11 cellular contexts compared by ENCODE assay signal in genomic region chr15:100880897-100881242, GRCh38. TPM values are rescaled to one million over a fixed set of nuclear protein-coding genes. Genes with fewer than 3 reads are reported as not detected.
DNase-seq lines count a peak whose midpoint lies in the region; ATAC-seq and TF ChIP-seq lines count a peak whose summit lies in the region.
"Had no signal": no experiment of that assay in that cellular context is flagged by ENCODE, and none has a peak within 500 bp of the region (broad histone marks: within the 10 kb centered on the region; RNA-seq: fewer than 3 reads in every experiment).

No MANE protein-coding gene starts in this region.

- no peaks in the 10 kb centered on the region for H3K36me3 Mint-ChIP-seq in progenitor cell of endocrine pancreas (ENCODE audit: insufficient read depth)

- TF ChIP-seq CTCF in fibroblast of the aortic adventitia (IDR thresholded peaks at IDR 0.05; ENCODE audit: insufficient read depth, low read length) (no peak), progenitor cell of endocrine pancreas (IDR thresholded peaks at IDR 0.05; ENCODE audit: unreplicated experiment) (no peak)

- H3K27ac Mint-ChIP-seq in progenitor cell of endocrine pancreas, result no peak overlapping the region

- peaks cover 6% of the 10 kb centered on the region for H3K4me1 Mint-ChIP-seq in progenitor cell of endocrine pancreas (ENCODE audit: low read depth)

- H3K4me3 ChIP-seq in SJCRH30, result peak overlapping the region; percentile 77
- H3K4me3 ChIP-seq in fibroblast of the aortic adventitia (ENCODE audit: low read depth, low read length), result peak overlapping the region; percentile 71

- peak overlapping the region; percentile 38; the same call in 1 of the 2 replicates for H3K27ac ChIP-seq in SJCRH30

- H3K27me3 Mint-ChIP-seq in progenitor cell of endocrine pancreas, result peaks cover 87% of the 10 kb centered on the region

- DNase-seq in SJCRH30, result no peak
- no peak for DNase-seq in fibroblast of the aortic adventitia (ENCODE audit: low read depth)
- no peak for DNase-seq in progenitor cell of endocrine pancreas (ENCODE audit: low spot score, unreplicated experiment)
- no peak for DNase-seq in HPDE6-E6E7 (ENCODE audit: extremely low spot score)
- DNase-seq in inferior parietal cortex (ENCODE audit: extremely low spot score), result no peak
- DNase-seq in putamen (ENCODE audit: low spot score), result no peak
- DNase-seq: activated CD8-positive, alpha-beta memory T cell treated with anti-CD3 and anti-CD28 coated beads, Interleukin-2, amount 50 U/mL, for 4 hours; MM.1S; NCI-H748 treated with DMSO at 0.1 percent for 48 hours had no signal

- H3K36me3 ChIP-seq in ES-I3 (ENCODE audit: insufficient read depth, low read length), result no peaks in the 10 kb centered on the region
- peaks cover 4% of the 10 kb centered on the region; the same call in 1 of the 2 replicates for H3K36me3 ChIP-seq in SJCRH30

- no peaks in the 10 kb centered on the region for H3K27me3 ChIP-seq in SJCRH30

- peak overlapping the region; percentile 65 for H3K4me3 Mint-ChIP-seq in progenitor cell of endocrine pancreas (ENCODE audit: low read depth)

- H3K9me3 Mint-ChIP-seq in progenitor cell of endocrine pancreas (ENCODE audit: low read depth), result no peaks in the 10 kb centered on the region

- H3K4me1 ChIP-seq in ES-I3 (ENCODE audit: insufficient read depth, low read length) (peaks cover 9% of the 10 kb centered on the region; the same call in 1 of the 2 replicates), SJCRH30 (peaks cover 2% of the 10 kb centered on the region; the same call in 1 of the 2 replicates)

- H3K9me3 ChIP-seq in ES-I3 (ENCODE audit: control insufficient read depth, insufficient read depth, low read length) (no peaks in the 10 kb centered on the region), SJCRH30 (replicated peaks) (no peaks in the 10 kb centered on the region)

- no peak for ATAC-seq in GM18858 (IDR thresholded peaks at IDR 0.05; ENCODE audit: unreplicated experiment)

- peak overlapping the region; percentile 78 for H3K9ac ChIP-seq in ES-I3 (ENCODE audit: low read depth, low read length)

RNA-seq across cellular contexts. Expression of gene ALDH1A3, which starts 1.2 kb away (rescaled TPM):
- total RNA-seq in SJCRH30 (2014; rRNA removed; shearing (Covaris generic)), result 148 and 154 TPM in 2 replicates
- total RNA-seq in fibroblast of the aortic adventitia (ENCODE audit: low replicate concordance) (189 and 197 TPM in 2 replicates), progenitor cell of endocrine pancreas (0.33 and 0.41 TPM in 2 replicates)

RNA-seq across cellular contexts. Expression of gene LRRK1, which starts 38.3 kb away (rescaled TPM):
- total RNA-seq in SJCRH30 (2014; rRNA removed; shearing (Covaris generic)), result 5.5 and 5.8 TPM in 2 replicates
- 18.0 and 26.4 TPM in 2 replicates for total RNA-seq in fibroblast of the aortic adventitia (ENCODE audit: low replicate concordance)
- 0.86 and 1.6 TPM in 2 replicates for total RNA-seq in progenitor cell of endocrine pancreas

Comparison
In these comparisons a context has a peak if more than half of its experiments do, and no peak if none do; other contexts are left out.
1. RNA of gene ALDH1A3, which starts 1.2 kb away (total RNA-seq): 189 to 197 TPM in fibroblast of the aortic adventitia and 148 to 154 TPM in SJCRH30; 0.33 to 0.41 TPM in progenitor cell of endocrine pancreas; every median in the first group is over 100 times any median in the second.